Comparison of ENCODE assay signal across 16 cellular contexts in the genomic region with DNA sequence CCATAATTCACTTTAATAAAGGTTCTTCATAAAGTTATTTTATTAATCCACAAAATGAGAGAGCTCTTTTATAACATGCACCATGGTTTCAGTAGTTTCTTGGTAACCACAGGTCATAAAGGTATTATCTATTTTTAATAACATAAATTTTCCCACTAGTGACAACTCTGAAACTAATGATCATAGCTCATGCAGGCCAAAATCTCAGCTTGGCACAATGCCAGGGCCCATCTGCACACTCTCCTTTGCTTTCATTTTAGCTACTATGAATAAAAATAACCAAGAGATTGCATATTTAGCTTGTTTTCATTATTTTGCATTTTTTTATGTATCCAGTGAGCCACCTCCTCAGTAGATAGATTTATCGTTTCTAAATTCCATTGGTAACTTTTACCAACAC.
DNase-seq lines count a peak whose midpoint lies in the region; ATAC-seq, FAIRE-seq and TF ChIP-seq lines count a peak whose summit lies in the region.
"Had no signal": no experiment of that assay in that cellular context is flagged by ENCODE, and none has a peak within 500 bp of the region (broad histone marks: within the 10 kb centered on the region; RNA-seq: fewer than 3 reads in every experiment).

No MANE protein-coding gene starts in this region.

- CTCF ChIA-PET in K562 (lab: Yijun Ruan, JAX; ENCODE audit: low intra/inter-chr PET ratio) = no interaction called here

- in situ Hi-C loops in K562 (cut with MboI) = no loop called here

- H3K27ac ChIP-seq in K562 (ENCODE audit: extremely low read depth, low read depth, low read length) = no peak overlapping the region
- H3K27ac ChIP-seq in upper lobe of left lung = no peak overlapping the region

- no peaks in the 10 kb centered on the region for H3K9me1 ChIP-seq in K562 (ENCODE audit: control insufficient read depth, insufficient read depth, low read length)

- no peak for TF ChIP-seq CTCF in K562 (IDR thresholded peaks at IDR 0.05 in 2 of 3, conservative IDR thresholded peaks at IDR 0.05 in 1 of 3; ENCODE audit: insufficient read depth in 2 of 3, low read depth in 1 of 3, low read length in 3 of 3)
- TF ChIP-seq CTCF in omental fat pad (IDR thresholded peaks at IDR 0.05) = no peak
- no peak for TF ChIP-seq CTCF in upper lobe of left lung (IDR thresholded peaks at IDR 0.05)

- POLR2A ChIA-PET in K562 (lab: Yijun Ruan, JAX) = no interaction called here

- H3K4me3 ChIP-seq in K562 = no peak overlapping the region
- no peak overlapping the region for H3K4me3 ChIP-seq in upper lobe of left lung

- peak; percentile 15 for DNase-seq in NCI-H82 (lab: John Stamatoyannopoulos, UW)
- no peak for DNase-seq in NCI-H82 treated with DMSO at 0.1 percent for 48 hours (lab: John Stamatoyannopoulos, UW; ENCODE audit: unreplicated experiment)
- peak; percentile 13 for DNase-seq in NCI-H1105 treated with DMSO at 0.1 percent for 48 hours (lab: John Stamatoyannopoulos, UW)
- no peak for DNase-seq in K562 (ENCODE audit: extremely low read depth in 1 of 4, low spot score in 3 of 4)
- peak; percentile 26 for DNase-seq in omental fat pad (ENCODE audit: low spot score)
- no peak for DNase-seq in SK-N-DZ (ENCODE audit: low spot score)
- DNase-seq in upper lobe of left lung = no peak
- DNase-seq: COR-L47, DMS53, NCI-H1092, NCI-H187 treated with DMSO at 0.1 percent for 48 hours, NCI-H526 treated with DMSO at 0.1 percent for 48 hours, SHP77, T-helper 17 cell had no signal

- H3K36me3 ChIP-seq in K562 (ENCODE audit: control insufficient read depth, insufficient read depth, low read length) (no peaks in the 10 kb centered on the region), upper lobe of left lung (no peaks in the 10 kb centered on the region)

- no peak for FAIRE-seq in K562 (lab: Jason Lieb, UNC)

- H3K9me3 ChIP-seq in K562 (replicated peaks; ENCODE audit: control insufficient read depth, insufficient read depth, low read depth, low read length) (no peaks in the 10 kb centered on the region; the same call in 1 of the 2 replicates), upper lobe of left lung (no peaks in the 10 kb centered on the region)

- no peaks in the 10 kb centered on the region for H3K79me2 ChIP-seq in K562 (ENCODE audit: control insufficient read depth, insufficient read depth, low read length)

- no peak for TF ChIP-seq RAD21 in K562 (CRISPR knock-in tag; conservative IDR thresholded peaks at IDR 0.05 in 1 of 2, IDR thresholded peaks at IDR 0.05 in 1 of 2)

- H3K4me1 ChIP-seq in K562 (replicated peaks in 1 of 2; ENCODE audit: control insufficient read depth in 2 of 2, insufficient read depth in 2 of 2, low read length in 2 of 2) (no peaks in the 10 kb centered on the region), upper lobe of left lung (no peaks in the 10 kb centered on the region)

- TF ChIP-seq POLR2A in K562 (conservative IDR thresholded peaks at IDR 0.05) = no peak
- TF ChIP-seq POLR2A in upper lobe of left lung (IDR thresholded peaks at IDR 0.05) = no peak

- no peak overlapping the region for H3K4me2 ChIP-seq in K562 (ENCODE audit: insufficient read depth, low read length)

- H3K27me3 ChIP-seq in K562 (ENCODE audit: control insufficient read depth in 2 of 2, insufficient read depth in 2 of 2, low read length in 2 of 2) = no peaks in the 10 kb centered on the region
- H3K27me3 ChIP-seq in upper lobe of left lung = no peaks in the 10 kb centered on the region

- H4K20me1 ChIP-seq in K562 (replicated peaks; ENCODE audit: control insufficient read depth, insufficient read depth, low read length) = no peaks in the 10 kb centered on the region

- intact Hi-C loops in K562 (cut with micrococcal nuclease) = no loop called here

- no peak overlapping the region for H3K9ac ChIP-seq in K562 (ENCODE audit: insufficient read depth in 1 of 2, low read depth in 2 of 2, low read length in 2 of 2)

- no TSS peak for BruUV-seq in K562 (replicated peaks; lab: Mats Ljungman, UMichigan)

- 0% methylated on average over 1 of the region's 1 CpG for WGBS in K562 (ENCODE audit: insufficient coverage, low coverage, missing lambda C conversion rate)
- WGBS in upper lobe of left lung, 2 donors = 80 to 83% methylated on average over 1 of the region's 1 CpG

- H2AFZ ChIP-seq in K562 (ENCODE audit: low read depth, low read length) = no peak overlapping the region

- ATAC-seq in K562 (no peak), omental fat pad (ENCODE audit: low FRiP score) (no peak), upper lobe of left lung (ENCODE audit: low FRiP score in 2 of 2) (no peak), HG02623 (IDR thresholded peaks at IDR 0.05; ENCODE audit: unreplicated experiment) (no peak)
- ATAC-seq: HCT116, T-helper 17 cell had no signal

- TF ChIP-seq EP300 in K562 (IDR thresholded peaks at IDR 0.05; ENCODE audit: low read length) (no peak), upper lobe of left lung (IDR thresholded peaks at IDR 0.05) (no peak)

TF ChIP-seq in K562, 482 proteins besides CTCF, POLR2A, EP300 and RAD21:
- TF ChIP-seq, protein P1, sequence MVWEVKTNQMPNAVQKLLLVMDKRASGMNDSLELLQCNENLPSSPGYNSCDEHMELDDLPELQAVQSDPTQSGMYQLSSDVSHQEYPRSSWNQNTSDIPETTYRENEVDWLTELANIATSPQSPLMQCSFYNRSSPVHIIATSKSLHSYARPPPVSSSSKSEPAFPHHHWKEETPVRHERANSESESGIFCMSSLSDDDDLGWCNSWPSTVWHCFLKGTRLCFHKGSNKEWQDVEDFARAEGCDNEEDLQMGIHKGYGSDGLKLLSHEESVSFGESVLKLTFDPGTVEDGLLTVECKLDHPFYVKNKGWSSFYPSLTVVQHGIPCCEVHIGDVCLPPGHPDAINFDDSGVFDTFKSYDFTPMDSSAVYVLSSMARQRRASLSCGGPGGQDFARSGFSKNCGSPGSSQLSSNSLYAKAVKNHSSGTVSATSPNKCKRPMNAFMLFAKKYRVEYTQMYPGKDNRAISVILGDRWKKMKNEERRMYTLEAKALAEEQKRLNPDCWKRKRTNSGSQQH (CRISPR knock-in tag; IDR thresholded peaks at IDR 0.05) = no peak
- peak; percentile 73 for TF ChIP-seq NFIC (IDR thresholded peaks at IDR 0.05)
- peak; percentile 68 for TF ChIP-seq NFIX (CRISPR knock-in tag; IDR thresholded peaks at IDR 0.05; ENCODE audit: low read depth)

Comparison
In these comparisons a context has a peak if more than half of its experiments do, and no peak if none do; other contexts are left out.
1. DNase-seq: peak in NCI-H82 (single experiment), NCI-H1105 treated with DMSO at 0.1 percent for 48 hours (single experiment) and omental fat pad (single experiment); none in NCI-H82 treated with DMSO at 0.1 percent for 48 hours (single experiment), K562 (0 of 4), SK-N-DZ (single experiment) and upper lobe of left lung (0 of 2).